Comparison of ENCODE assay signal across 26 cellular contexts in the genomic region with DNA sequence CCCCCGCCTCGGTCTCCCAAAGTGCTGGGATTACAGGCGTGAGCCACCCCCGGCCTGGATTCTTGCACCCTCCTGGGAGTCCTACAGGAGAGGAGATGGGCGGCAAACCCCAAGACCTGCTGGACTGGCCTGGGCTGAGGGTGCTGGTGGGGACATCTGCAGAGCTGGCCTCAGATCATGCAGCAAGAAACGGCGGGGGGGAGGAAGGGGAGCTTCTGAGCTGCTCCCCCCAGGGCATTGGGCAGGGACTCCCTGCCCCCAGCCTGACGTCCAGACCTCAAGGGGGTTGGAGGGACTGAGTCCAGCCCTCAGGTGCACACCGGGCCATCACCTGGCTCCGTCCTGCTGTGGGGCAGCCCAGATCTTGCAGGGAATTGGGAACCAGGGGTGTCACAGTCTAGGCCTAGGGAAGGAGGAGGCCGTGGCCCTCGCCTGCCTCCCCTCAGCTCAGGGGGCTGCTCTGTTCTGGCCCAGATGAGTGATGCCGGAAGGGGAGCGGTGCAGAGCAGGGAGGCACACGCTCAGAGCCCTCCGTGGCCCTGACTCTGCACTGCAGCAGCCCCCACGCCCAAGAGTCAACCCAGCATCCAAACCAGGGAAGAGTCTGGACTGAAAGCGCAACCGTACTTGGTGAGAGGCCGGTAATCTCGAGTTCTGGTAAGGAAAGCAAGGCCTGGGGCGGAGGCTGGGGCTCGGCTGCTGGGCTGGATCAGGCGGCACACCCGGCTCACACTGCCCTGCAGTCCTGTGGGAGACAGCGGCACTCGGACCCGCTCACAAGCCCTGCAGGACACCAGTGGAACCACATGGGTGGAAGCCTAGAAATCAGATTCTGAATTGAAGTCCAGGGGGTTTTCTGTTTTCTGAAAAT. TPM values are rescaled to one million over a fixed set of nuclear protein-coding genes. Genes with fewer than 3 reads are reported as not detected.
DNase-seq lines count a peak whose midpoint lies in the region; ATAC-seq, FAIRE-seq and TF ChIP-seq lines count a peak whose summit lies in the region.
"Had no signal": no experiment of that assay in that cellular context is flagged by ENCODE, and none has a peak within 500 bp of the region (broad histone marks: within the 10 kb centered on the region; RNA-seq: fewer than 3 reads in every experiment).

No MANE protein-coding gene starts in this region.

- POLR2A ChIA-PET in K562 (lab: Yijun Ruan, JAX), result no interaction called here
- POLR2A ChIA-PET in RWPE1 (lab: Yijun Ruan, JAX; ENCODE audit: low non-redundant PET), result no interaction called here

- H3K9ac ChIP-seq in BLaER1 treated with 17β-estradiol and CSF1 and Interleukin-3, amounts not matched to agents 10 nM and 100 nM, result peak overlapping the region in 2 of 11 experiments; percentile 5 to 24; a peak in 1 of 22 replicates
- H3K9ac ChIP-seq in K562 (ENCODE audit: insufficient read depth in 1 of 2, low read depth in 2 of 2, low read length in 2 of 2), result no peak overlapping the region; a peak in 1 of 4 replicates

- no peaks in the 10 kb centered on the region for H3K9me1 ChIP-seq in K562 (ENCODE audit: control insufficient read depth, insufficient read depth, low read length)

- WGBS in K562 (ENCODE audit: insufficient coverage, low coverage, missing lambda C conversion rate), result 75% methylated on average over 10 of the region's 28 CpGs

- no peaks in the 10 kb centered on the region for H3K9me3 ChIP-seq in BLaER1 treated with 17β-estradiol and CSF1 and Interleukin-3, amounts not matched to agents 10 nM and 100 nM (replicated peaks in 1 of 11)
- no peaks in the 10 kb centered on the region for H3K9me3 ChIP-seq in K562 (replicated peaks; ENCODE audit: control insufficient read depth, insufficient read depth, low read depth, low read length)
- no peaks in the 10 kb centered on the region for H3K9me3 ChIP-seq in mucosa of descending colon
- H3K9me3 ChIP-seq: colonic mucosa, MG63, SJSA1, stomach, transverse colon had no signal

- FAIRE-seq in K562 (lab: Jason Lieb, UNC), result no peak
- FAIRE-seq: endometrium, GM18507, small intestine had no signal

- no peak overlapping the region for H3K27ac ChIP-seq in BLaER1 treated with 17β-estradiol and CSF1 and Interleukin-3, amounts not matched to agents 10 nM and 100 nM
- H3K27ac ChIP-seq in K562 (ENCODE audit: extremely low read depth, low read depth, low read length) (no peak overlapping the region), RWPE1 (no peak overlapping the region)
- H3K27ac ChIP-seq: colonic mucosa, PC-9, SJSA1, stomach, transverse colon had no signal

- no peak for ATAC-seq in K562
- no peak for ATAC-seq in mucosa of descending colon
- ATAC-seq in HG02840 (IDR thresholded peaks at IDR 0.05; ENCODE audit: low FRiP score, unreplicated experiment), result no peak
- ATAC-seq: activated T-cell treated with anti-CD3 and anti-CD28 coated beads, Interleukin-2, amount 50 U/mL, for 72 hours had no signal

- no peak for TF ChIP-seq EP300 in K562 (IDR thresholded peaks at IDR 0.05; ENCODE audit: low read length)

- no peaks in the 10 kb centered on the region for H3K36me3 Mint-ChIP-seq in activated naive CD4-positive, alpha-beta T cell treated with anti-CD3 and anti-CD28 coated beads for 36 hours (ENCODE audit: low read depth)
- H3K36me3 Mint-ChIP-seq: activated naive CD8-positive, alpha-beta T cell treated with anti-CD3 and anti-CD28 coated beads, Interleukin-2, amount 10 ng/mL, durations not matched to agents 7 days and 5 days had no signal

- no peaks in the 10 kb centered on the region for H3K27me3 Mint-ChIP-seq in activated naive CD4-positive, alpha-beta T cell treated with anti-CD3 and anti-CD28 coated beads for 36 hours (ENCODE audit: low read depth)
- H3K27me3 Mint-ChIP-seq: activated naive CD8-positive, alpha-beta T cell treated with anti-CD3 and anti-CD28 coated beads, Interleukin-2, amount 10 ng/mL, durations not matched to agents 7 days and 5 days; CD4-positive, alpha-beta T cell had no signal

- H3K4me1 Mint-ChIP-seq in activated naive CD4-positive, alpha-beta T cell treated with anti-CD3 and anti-CD28 coated beads for 36 hours (ENCODE audit: low read depth), result no peaks in the 10 kb centered on the region

- intact Hi-C loops in K562 (cut with micrococcal nuclease), result no loop called here
- intact Hi-C loops in mucosa of descending colon (cut with DNase I, micrococcal nuclease), result loop anchor here in 1 of 2 donors (10.0 kb wide), 1 partner anchor 139 kb away; the partner anchor contains the start of gene TRAF3
- intact Hi-C loops in activated naive CD4-positive, alpha-beta T cell treated with anti-CD3 and anti-CD28 coated beads for 36 hours (cut with micrococcal nuclease), result no loop called here

- TF ChIP-seq CTCF in K562 (IDR thresholded peaks at IDR 0.05 in 2 of 3, conservative IDR thresholded peaks at IDR 0.05 in 1 of 3; ENCODE audit: insufficient read depth in 2 of 3, low read depth in 1 of 3, low read length in 3 of 3), result no peak
- no peak for TF ChIP-seq CTCF in mucosa of descending colon (IDR thresholded peaks at IDR 0.05)
- no peak for TF ChIP-seq CTCF in RWPE1 (conservative IDR thresholded peaks at IDR 0.05; ENCODE audit: low read depth)

- no peak overlapping the region for H3K4me3 ChIP-seq in BLaER1 treated with 17β-estradiol and CSF1 and Interleukin-3, amounts not matched to agents 10 nM and 100 nM
- H3K4me3 ChIP-seq in K562 (no peak overlapping the region), mucosa of descending colon (no peak overlapping the region)
- H3K4me3 ChIP-seq: colonic mucosa, MG63, PC-9, SJSA1, stomach, transverse colon had no signal

- H3K36me3 ChIP-seq in BLaER1 treated with 17β-estradiol and CSF1 and Interleukin-3, amounts not matched to agents 10 nM and 100 nM, result peaks cover 0 to 21% (median 4%) of the 10 kb centered on the region in 11 experiments; a peak in 5 of 22 replicates
- H3K36me3 ChIP-seq in K562 (ENCODE audit: control insufficient read depth, insufficient read depth, low read length), result no peaks in the 10 kb centered on the region
- H3K36me3 ChIP-seq in mucosa of descending colon (ENCODE audit: low read depth), result no peaks in the 10 kb centered on the region
- H3K36me3 ChIP-seq: colonic mucosa, MG63, SJSA1, transverse colon had no signal

- no peak overlapping the region for H2AFZ ChIP-seq in K562 (ENCODE audit: low read depth, low read length)
- H2AFZ ChIP-seq: PC-9 had no signal

- TF ChIP-seq POLR2A in GM18951 (IDR thresholded peaks at IDR 0.05; ENCODE audit: extremely low read depth, insufficient read depth, insufficient read length) (peak; percentile 22), K562 (conservative IDR thresholded peaks at IDR 0.05) (no peak)

- DNase-seq in K562 (ENCODE audit: extremely low read depth in 1 of 4, low spot score in 3 of 4) (no peak), mucosa of descending colon (peak in 2 of 3 donors; percentile 19 to 31), T-helper 1 cell (no peak), RWPE1 (ENCODE audit: low spot score) (no peak)
- no peak for DNase-seq in activated naive CD4-positive, alpha-beta T cell treated with anti-CD3 and anti-CD28 coated beads for 36 hours
- DNase-seq: activated CD8-positive, alpha-beta memory T cell treated with anti-CD3 and anti-CD28 coated beads for 24 hours; activated naive CD8-positive, alpha-beta T cell treated with anti-CD3 and anti-CD28 coated beads, Interleukin-2, amount 10 ng/mL, durations not matched to agents 7 days and 5 days; activated T-cell treated with anti-CD3 and anti-CD28 coated beads, Interleukin-2, amount 50 U/mL, for 72 hours; CD4-positive, alpha-beta T cell; colonic mucosa; DMS79 treated with DMSO at 0.1 percent for 48 hours; MG63; NCI-H1694; nephron progenitor cell; PC-9; small intestine; stimulated activated CD4-positive, alpha-beta T cell treated with anti-CD3 and anti-CD28 coated beads, Interleukin-2, amount 100 ng/mL, for 48 hours; stomach; transverse colon had no signal

- no TSS peak for BruUV-seq in K562 (replicated peaks; lab: Mats Ljungman, UMichigan)

- H3K27ac Mint-ChIP-seq in activated naive CD4-positive, alpha-beta T cell treated with anti-CD3 and anti-CD28 coated beads for 36 hours, result no peak overlapping the region
- H3K27ac Mint-ChIP-seq: activated naive CD8-positive, alpha-beta T cell treated with anti-CD3 and anti-CD28 coated beads, Interleukin-2, amount 10 ng/mL, durations not matched to agents 7 days and 5 days; activated T-cell treated with anti-CD3 and anti-CD28 coated beads, Interleukin-2, amount 50 U/mL, for 72 hours; CD4-positive, alpha-beta T cell; nephron progenitor cell had no signal

- in situ Hi-C loops in GM18951 (cut with MboI; ENCODE audit: low sequenced_read_pairs, unreplicated experiment) (no loop called here), K562 (cut with MboI) (loop anchor here (10.0 to 25.0 kb wide), 2 partner anchors 401 to 479 kb away; partner anchors contain the start of gene ANKRD9)

- no peaks in the 10 kb centered on the region for H3K79me2 ChIP-seq in K562 (ENCODE audit: control insufficient read depth, insufficient read depth, low read length)

- no peaks in the 10 kb centered on the region for H3K9me3 Mint-ChIP-seq in activated naive CD4-positive, alpha-beta T cell treated with anti-CD3 and anti-CD28 coated beads for 36 hours
- H3K9me3 Mint-ChIP-seq: activated naive CD8-positive, alpha-beta T cell treated with anti-CD3 and anti-CD28 coated beads, Interleukin-2, amount 10 ng/mL, durations not matched to agents 7 days and 5 days; activated T-cell treated with anti-CD3 and anti-CD28 coated beads, Interleukin-2, amount 50 U/mL, for 72 hours; CD4-positive, alpha-beta T cell; IgD-negative memory B cell; nephron progenitor cell had no signal

- H3K4me1 ChIP-seq in BLaER1 treated with 17β-estradiol and CSF1 and Interleukin-3, amounts not matched to agents 10 nM and 100 nM, result peaks cover 0 to 58% (median 30%) of the 10 kb centered on the region in 10 experiments; a peak in 16 of 20 replicates
- peaks cover 0 to 23% of the 10 kb centered on the region in 2 experiments; a peak in 1 of 5 replicates for H3K4me1 ChIP-seq in K562 (replicated peaks in 1 of 2; ENCODE audit: control insufficient read depth in 2 of 2, insufficient read depth in 2 of 2, low read length in 2 of 2)
- no peaks in the 10 kb centered on the region for H3K4me1 ChIP-seq in mucosa of descending colon (ENCODE audit: low read depth)
- H3K4me1 ChIP-seq: colonic mucosa, SJSA1, stomach, transverse colon had no signal

- H3K4me2 ChIP-seq in BLaER1 treated with 17β-estradiol and CSF1 and Interleukin-3, amounts not matched to agents 10 nM and 100 nM, result peak overlapping the region in 9 of 11 experiments; percentile 12 to 85 (median 69); a peak in 14 of 22 replicates
- H3K4me2 ChIP-seq in K562 (ENCODE audit: insufficient read depth, low read length), result no peak overlapping the region
- H3K4me2 ChIP-seq: PC-9 had no signal

- peaks cover 12 to 54% (median 20%) of the 10 kb centered on the region in 11 experiments; a peak in 19 of 22 replicates for H4K20me1 ChIP-seq in BLaER1 treated with 17β-estradiol and CSF1 and Interleukin-3, amounts not matched to agents 10 nM and 100 nM
- no peaks in the 10 kb centered on the region; the same call in 1 of the 2 replicates for H4K20me1 ChIP-seq in K562 (replicated peaks; ENCODE audit: control insufficient read depth, insufficient read depth, low read length)

- CTCF ChIA-PET in K562 (lab: Yijun Ruan, JAX; ENCODE audit: low intra/inter-chr PET ratio) (no interaction called here), RWPE1 (lab: Yijun Ruan, JAX) (no interaction called here)
- CTCF ChIA-PET in activated naive CD4-positive, alpha-beta T cell treated with anti-CD3 and anti-CD28 coated beads for 36 hours (lab: Charles Lee), result interaction anchor here (0.7 kb wide), 1 partner anchor 219 kb away, joined by 4 read pairs; no protein-coding TSS in a partner anchor

- H3K4me3 Mint-ChIP-seq in activated naive CD4-positive, alpha-beta T cell treated with anti-CD3 and anti-CD28 coated beads for 36 hours, result no peak overlapping the region
- H3K4me3 Mint-ChIP-seq: activated naive CD8-positive, alpha-beta T cell treated with anti-CD3 and anti-CD28 coated beads, Interleukin-2, amount 10 ng/mL, durations not matched to agents 7 days and 5 days; activated T-cell treated with anti-CD3 and anti-CD28 coated beads, Interleukin-2, amount 50 U/mL, for 72 hours; CD4-positive, alpha-beta T cell; nephron progenitor cell had no signal

- H3K27me3 ChIP-seq in BLaER1 treated with 17β-estradiol and CSF1 and Interleukin-3, amounts not matched to agents 10 nM and 100 nM, result no peaks in the 10 kb centered on the region
- no peaks in the 10 kb centered on the region for H3K27me3 ChIP-seq in K562 (ENCODE audit: control insufficient read depth in 2 of 2, insufficient read depth in 2 of 2, low read length in 2 of 2)
- H3K27me3 ChIP-seq: colonic mucosa, MG63, SJSA1, stomach, transverse colon had no signal

- TF ChIP-seq RAD21 in K562 (CRISPR knock-in tag; conservative IDR thresholded peaks at IDR 0.05 in 1 of 2, IDR thresholded peaks at IDR 0.05 in 1 of 2), result no peak

RNA-seq across cellular contexts. Expression of gene AMN, which starts 8.9 kb away (rescaled TPM):
- total RNA-seq in K562 (2011; cell fraction: chromatin; rRNA removed; ENCODE audit: low replicate concordance), result 0.49 TPM in 1 of 2 replicates, not detected in the other
- total RNA-seq in K562 (2011; cell fraction: nucleolus; rRNA removed), result 0.13 and 0.17 TPM in 2 replicates
- total RNA-seq in K562 (2011; cell fraction: nucleoplasm; rRNA removed), result 0.22 TPM in 1 of 2 replicates, not detected in the other
- 0.04 and 0.14 TPM in 2 replicates for total RNA-seq in K562 (2014; rRNA removed)
- not detected in 2 replicates for total RNA-seq in K562 (2014; rRNA removed; fragmentation: Illumina TruSeq; extraction: Trizol)
- total RNA-seq in K562 (2015; rRNA removed; fragmentation: Illumina TruSeq; extraction: Trizol), result not detected in 2 replicates
- 0.04 and 0.09 TPM in 2 replicates for total RNA-seq in K562 (2021)
- polyA plus RNA-seq in K562 (2011; rRNA removed), result not detected in 2 replicates
- polyA plus RNA-seq in K562 (2011; cell fraction: cytosol; rRNA removed), result 0.03 TPM in 1 of 2 replicates, not detected in the other
- polyA plus RNA-seq in K562 (2011; cell fraction: nucleus; rRNA removed), result 0.20 and 0.27 TPM in 2 replicates
- 0.03 and 0.14 TPM in 2 replicates for polyA plus RNA-seq in K562 (2012)
- not detected in 2 replicates for polyA plus RNA-seq in K562 (2014; fragmentation: Illumina TruSeq; extraction: Trizol)
- polyA plus RNA-seq in K562 (2014; fragmentation: Nextera tagmentation; extraction: Ambion mirVana), result not detected
- not detected in 2 replicates for polyA plus RNA-seq in K562 (2014; rRNA removed)
- polyA minus RNA-seq in K562 (2011; rRNA and poly(A)+ RNA removed), result not detected in 2 replicates
- polyA minus RNA-seq in K562 (2011; cell fraction: cytosol; rRNA and poly(A)+ RNA removed), result not detected in 2 replicates
- polyA minus RNA-seq in K562 (2011; cell fraction: nucleus; rRNA and poly(A)+ RNA removed), result 0.11 and 0.13 TPM in 2 replicates
- total RNA-seq in mucosa of descending colon, result 100 to 1,000 TPM; 128 to 486 (median 198) TPM
- total RNA-seq in activated naive CD4-positive, alpha-beta T cell treated with anti-CD3 and anti-CD28 coated beads for 36 hours, result under 1 TPM; 0.33 to 0.37 TPM
- total RNA-seq: SJSA1 had no signal

Comparison
In these comparisons a context has a peak if more than half of its experiments do, and no peak if none do; other contexts are left out.
1. DNase-seq: peak in mucosa of descending colon (2 of 3); none in K562 (0 of 4), T-helper 1 cell (0 of 5), activated naive CD4-positive, alpha-beta T cell treated with anti-CD3 and anti-CD28 coated beads for 36 hours (single experiment) and RWPE1 (single experiment).
2. RNA of gene AMN, which starts 8.9 kb away (total RNA-seq): 128 to 486 TPM in mucosa of descending colon; 0.33 to 0.37 TPM in activated naive CD4-positive, alpha-beta T cell treated with anti-CD3 and anti-CD28 coated beads for 36 hours and 0.04 to 0.49 TPM in K562; every median in the first group is over 10 times any median in the second.